ENCODE assay signal across 2 cellular contexts in the genomic region with DNA sequence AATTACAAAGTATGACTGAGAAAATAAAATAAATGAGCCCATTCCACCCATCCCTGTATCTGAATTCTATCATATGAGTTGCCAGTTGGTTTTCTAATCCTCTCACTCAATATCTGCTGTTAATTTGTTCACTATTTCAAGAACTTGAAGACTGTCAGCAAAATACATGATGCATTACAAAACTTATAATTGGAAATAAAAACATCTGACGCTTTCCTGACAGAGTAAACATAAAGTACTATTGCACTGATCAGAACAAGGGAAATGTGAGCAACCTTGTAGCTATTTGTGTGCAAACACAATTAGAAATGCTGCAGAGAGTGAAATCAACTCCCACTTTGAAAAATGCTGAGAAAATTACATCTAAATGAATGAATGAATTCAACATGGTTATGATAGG.
A peak's percentile ranks its signal among the peaks of the same experiment; 100 is the strongest.
TF ChIP-seq lines count a peak whose summit lies in the region.

No MANE protein-coding gene starts in this region.

TF ChIP-seq in GM23338, 12 proteins besides CTCF, POLR2A, EP300 and RAD21:
- TF ChIP-seq, protein P1, sequence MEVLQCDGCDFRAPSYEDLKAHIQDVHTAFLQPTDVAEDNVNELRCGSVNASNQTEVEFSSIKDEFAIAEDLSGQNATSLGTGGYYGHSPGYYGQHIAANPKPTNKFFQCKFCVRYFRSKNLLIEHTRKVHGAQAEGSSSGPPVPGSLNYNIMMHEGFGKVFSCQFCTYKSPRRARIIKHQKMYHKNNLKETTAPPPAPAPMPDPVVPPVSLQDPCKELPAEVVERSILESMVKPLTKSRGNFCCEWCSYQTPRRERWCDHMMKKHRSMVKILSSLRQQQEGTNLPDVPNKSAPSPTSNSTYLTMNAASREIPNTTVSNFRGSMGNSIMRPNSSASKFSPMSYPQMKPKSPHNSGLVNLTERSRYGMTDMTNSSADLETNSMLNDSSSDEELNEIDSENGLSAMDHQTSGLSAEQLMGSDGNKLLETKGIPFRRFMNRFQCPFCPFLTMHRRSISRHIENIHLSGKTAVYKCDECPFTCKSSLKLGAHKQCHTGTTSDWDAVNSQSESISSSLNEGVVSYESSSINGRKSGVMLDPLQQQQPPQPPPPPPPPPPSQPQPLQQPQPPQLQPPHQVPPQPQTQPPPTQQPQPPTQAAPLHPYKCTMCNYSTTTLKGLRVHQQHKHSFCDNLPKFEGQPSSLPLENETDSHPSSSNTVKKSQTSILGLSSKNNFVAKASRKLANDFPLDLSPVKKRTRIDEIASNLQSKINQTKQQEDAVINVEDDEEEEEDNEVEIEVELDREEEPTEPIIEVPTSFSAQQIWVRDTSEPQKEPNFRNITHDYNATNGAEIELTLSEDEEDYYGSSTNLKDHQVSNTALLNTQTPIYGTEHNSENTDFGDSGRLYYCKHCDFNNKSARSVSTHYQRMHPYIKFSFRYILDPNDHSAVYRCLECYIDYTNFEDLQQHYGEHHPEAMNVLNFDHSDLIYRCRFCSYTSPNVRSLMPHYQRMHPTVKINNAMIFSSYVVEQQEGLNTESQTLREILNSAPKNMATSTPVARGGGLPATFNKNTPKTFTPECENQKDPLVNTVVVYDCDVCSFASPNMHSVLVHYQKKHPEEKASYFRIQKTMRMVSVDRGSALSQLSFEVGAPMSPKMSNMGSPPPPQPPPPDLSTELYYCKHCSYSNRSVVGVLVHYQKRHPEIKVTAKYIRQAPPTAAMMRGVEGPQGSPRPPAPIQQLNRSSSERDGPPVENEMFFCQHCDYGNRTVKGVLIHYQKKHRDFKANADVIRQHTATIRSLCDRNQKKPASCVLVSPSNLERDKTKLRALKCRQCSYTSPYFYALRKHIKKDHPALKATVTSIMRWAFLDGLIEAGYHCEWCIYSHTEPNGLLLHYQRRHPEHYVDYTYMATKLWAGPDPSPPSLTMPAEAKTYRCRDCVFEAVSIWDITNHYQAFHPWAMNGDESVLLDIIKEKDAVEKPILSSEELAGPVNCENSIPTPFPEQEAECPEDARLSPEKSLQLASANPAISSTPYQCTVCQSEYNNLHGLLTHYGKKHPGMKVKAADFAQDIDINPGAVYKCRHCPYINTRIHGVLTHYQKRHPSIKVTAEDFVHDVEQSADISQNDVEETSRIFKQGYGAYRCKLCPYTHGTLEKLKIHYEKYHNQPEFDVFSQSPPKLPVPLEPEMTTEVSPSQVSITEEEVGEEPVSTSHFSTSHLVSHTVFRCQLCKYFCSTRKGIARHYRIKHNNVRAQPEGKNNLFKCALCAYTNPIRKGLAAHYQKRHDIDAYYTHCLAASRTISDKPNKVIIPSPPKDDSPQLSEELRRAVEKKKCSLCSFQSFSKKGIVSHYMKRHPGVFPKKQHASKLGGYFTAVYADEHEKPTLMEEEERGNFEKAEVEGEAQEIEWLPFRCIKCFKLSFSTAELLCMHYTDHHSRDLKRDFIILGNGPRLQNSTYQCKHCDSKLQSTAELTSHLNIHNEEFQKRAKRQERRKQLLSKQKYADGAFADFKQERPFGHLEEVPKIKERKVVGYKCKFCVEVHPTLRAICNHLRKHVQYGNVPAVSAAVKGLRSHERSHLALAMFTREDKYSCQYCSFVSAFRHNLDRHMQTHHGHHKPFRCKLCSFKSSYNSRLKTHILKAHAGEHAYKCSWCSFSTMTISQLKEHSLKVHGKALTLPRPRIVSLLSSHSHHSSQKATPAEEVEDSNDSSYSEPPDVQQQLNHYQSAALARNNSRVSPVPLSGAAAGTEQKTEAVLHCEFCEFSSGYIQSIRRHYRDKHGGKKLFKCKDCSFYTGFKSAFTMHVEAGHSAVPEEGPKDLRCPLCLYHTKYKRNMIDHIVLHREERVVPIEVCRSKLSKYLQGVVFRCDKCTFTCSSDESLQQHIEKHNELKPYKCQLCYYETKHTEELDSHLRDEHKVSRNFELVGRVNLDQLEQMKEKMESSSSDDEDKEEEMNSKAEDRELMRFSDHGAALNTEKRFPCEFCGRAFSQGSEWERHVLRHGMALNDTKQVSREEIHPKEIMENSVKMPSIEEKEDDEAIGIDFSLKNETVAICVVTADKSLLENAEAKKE (CRISPR knock-in tag; IDR thresholded peaks at IDR 0.05), result no peak
- TF ChIP-seq, protein P2, sequence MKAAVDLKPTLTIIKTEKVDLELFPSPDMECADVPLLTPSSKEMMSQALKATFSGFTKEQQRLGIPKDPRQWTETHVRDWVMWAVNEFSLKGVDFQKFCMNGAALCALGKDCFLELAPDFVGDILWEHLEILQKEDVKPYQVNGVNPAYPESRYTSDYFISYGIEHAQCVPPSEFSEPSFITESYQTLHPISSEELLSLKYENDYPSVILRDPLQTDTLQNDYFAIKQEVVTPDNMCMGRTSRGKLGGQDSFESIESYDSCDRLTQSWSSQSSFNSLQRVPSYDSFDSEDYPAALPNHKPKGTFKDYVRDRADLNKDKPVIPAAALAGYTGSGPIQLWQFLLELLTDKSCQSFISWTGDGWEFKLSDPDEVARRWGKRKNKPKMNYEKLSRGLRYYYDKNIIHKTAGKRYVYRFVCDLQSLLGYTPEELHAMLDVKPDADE (IDR thresholded peaks at IDR 0.05), result no peak
- no peak for TF ChIP-seq ZNF114 (CRISPR knock-in tag; IDR thresholded peaks at IDR 0.05)
- no peak for TF ChIP-seq POLR2AphosphoS5 (IDR thresholded peaks at IDR 0.05; ENCODE audit: low read depth)
- TF ChIP-seq EZH2phosphoT487 (IDR thresholded peaks at IDR 0.05; ENCODE audit: unreplicated experiment), result no peak
- TF ChIP-seq REST (IDR thresholded peaks at IDR 0.05; ENCODE audit: unreplicated experiment), result no peak
- TF ChIP-seq CREB1 (CRISPR knock-in tag; IDR thresholded peaks at IDR 0.05; ENCODE audit: low read depth), result no peak

TF ChIP-seq in HepG2, 621 proteins besides CTCF, POLR2A, EP300 and RAD21:
- TF ChIP-seq GATAD2A (CRISPR knock-in tag; IDR thresholded peaks at IDR 0.05) (no peak), HOMEZ (CRISPR knock-in tag; IDR thresholded peaks at IDR 0.05; ENCODE audit: low read depth) (peak; percentile 5; the same call in 1 of the 2 replicates), ZNF776 (CRISPR knock-in tag; IDR thresholded peaks at IDR 0.05) (no peak)
- TF ChIP-seq, protein P3, sequence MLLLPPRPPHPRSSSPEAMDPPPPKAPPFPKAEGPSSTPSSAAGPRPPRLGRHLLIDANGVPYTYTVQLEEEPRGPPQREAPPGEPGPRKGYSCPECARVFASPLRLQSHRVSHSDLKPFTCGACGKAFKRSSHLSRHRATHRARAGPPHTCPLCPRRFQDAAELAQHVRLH (CRISPR knock-in tag; IDR thresholded peaks at IDR 0.05; ENCODE audit: borderline replicate concordance, low read depth), result no peak
